9 cellular contexts compared by ENCODE assay signal in genomic region chr12:53078425-53079225, GRCh38. TPM values are rescaled to one million over a fixed set of nuclear protein-coding genes. Genes with fewer than 3 reads are reported as not detected.
DNase-seq lines count a peak whose midpoint lies in the region; ATAC-seq and TF ChIP-seq lines count a peak whose summit lies in the region.
"Had no signal": no experiment of that assay in that cellular context is flagged by ENCODE, and none has a peak within 500 bp of the region (broad histone marks: within the 10 kb centered on the region; RNA-seq: fewer than 3 reads in every experiment).

No MANE protein-coding gene starts in this region.

- peak; percentile 44 for DNase-seq in NCI-H2029 (lab: John Stamatoyannopoulos, UW)
- DNase-seq in NCI-H2029 treated with DMSO at 0.1 percent for 48 hours (lab: John Stamatoyannopoulos, UW) = no peak
- peak; percentile 51 for DNase-seq in mammary epithelial cell
- peak; percentile 33 for DNase-seq in medulla oblongata (ENCODE audit: extremely low spot score)
- DNase-seq in upper lobe of left lung = peak in 1 of 2 donors; percentile 58
- no peak for DNase-seq in KG1 (lab: John Stamatoyannopoulos, UW)

- H3K36me3 ChIP-seq in OCI-LY1 (ENCODE audit: insufficient read depth, low read length) (peaks cover 25% of the 10 kb centered on the region), mammary epithelial cell (ENCODE audit: insufficient read depth, low read length) (no peaks in the 10 kb centered on the region), upper lobe of left lung (peaks cover 0 to 35% (median 21%) of the 10 kb centered on the region in 4 donors)

- H3K27ac ChIP-seq in OCI-LY1 (ENCODE audit: low read depth, low read length, poor library complexity, severe bottlenecking) (peak overlapping the region; percentile 22), mammary epithelial cell (ENCODE audit: insufficient read depth, low read depth, low read length) (peak overlapping the region; percentile 16), upper lobe of left lung (peak overlapping the region; percentile 87 to 93 (median 91))

- no peak for TF ChIP-seq EP300 in upper lobe of left lung (IDR thresholded peaks at IDR 0.05)

- WGBS in mammary epithelial cell (ENCODE audit: low coverage, missing lambda C conversion rate) = 22% methylated on average over 9 of the region's 25 CpGs
- 35 to 46% methylated on average over 10 to 14 of the region's 25 CpGs for WGBS in upper lobe of left lung, 2 donors

- H4K20me1 ChIP-seq in OCI-LY1 (ENCODE audit: insufficient read depth, low read length) = no peaks in the 10 kb centered on the region
- H4K20me1 ChIP-seq in mammary epithelial cell (ENCODE audit: insufficient read depth, low read length) = no peaks in the 10 kb centered on the region

- no peak overlapping the region for H2AFZ ChIP-seq in OCI-LY1 (ENCODE audit: low read length)
- peak overlapping the region; percentile 83 for H2AFZ ChIP-seq in mammary epithelial cell (ENCODE audit: low read depth, low read length)

- H3K4me1 ChIP-seq in OCI-LY1 (ENCODE audit: insufficient read depth, low read length, severe bottlenecking) (peaks cover 15% of the 10 kb centered on the region), mammary epithelial cell (ENCODE audit: insufficient read depth, low read length) (peaks cover 11% of the 10 kb centered on the region), upper lobe of left lung (peaks cover 23 to 52% (median 41%) of the 10 kb centered on the region in 4 donors)

- H3F3A ChIP-seq in OCI-LY1 (ENCODE audit: insufficient read depth, low read length) = no peaks in the 10 kb centered on the region

- intact Hi-C loops in mammary epithelial cell (cut with micrococcal nuclease) = loop anchor here (1.0 kb wide), 1 partner anchor 21 kb away; no protein-coding TSS in a partner anchor

- H3K79me2 ChIP-seq in OCI-LY1 (ENCODE audit: insufficient read depth, low read length) = no peaks in the 10 kb centered on the region
- H3K79me2 ChIP-seq in mammary epithelial cell (ENCODE audit: insufficient read depth, low read length) = peaks cover 20% of the 10 kb centered on the region

- H3K27me3 ChIP-seq in OCI-LY1 (ENCODE audit: insufficient read depth, low read length) (0 out of 2 replicates have a peak, but pooled peaks cover 4% of the 10 kb centered on the region), mammary epithelial cell (ENCODE audit: insufficient read depth, low read length) (no peaks in the 10 kb centered on the region), upper lobe of left lung (no peaks in the 10 kb centered on the region)

- H3K9me3 ChIP-seq in OCI-LY1 (ENCODE audit: low read length) (no peaks in the 10 kb centered on the region), mammary epithelial cell (replicated peaks; ENCODE audit: insufficient read depth, low read length) (no peaks in the 10 kb centered on the region), upper lobe of left lung (no peaks in the 10 kb centered on the region)

- ATAC-seq in HG02678 (IDR thresholded peaks at IDR 0.05; ENCODE audit: unreplicated experiment) = peak; percentile 10
- ATAC-seq in upper lobe of left lung (ENCODE audit: low FRiP score in 2 of 2) = peak; percentile 0 to 36

- H3K9ac ChIP-seq in OCI-LY1 (ENCODE audit: low read length) (peak overlapping the region; percentile 71), mammary epithelial cell (ENCODE audit: insufficient read depth, low read length) (peak overlapping the region; percentile 1)

- TSS peak; percentile 27 for BruUV-seq in mammary epithelial cell (replicated peaks; lab: Mats Ljungman, UMichigan)

- in situ Hi-C loops in mammary epithelial cell (cut with MboI; ENCODE audit: low sequenced_read_pairs in 2 of 2) = no loop called here

- H3K4me3 ChIP-seq in OCI-LY1 (ENCODE audit: low read depth, low read length, poor library complexity, severe bottlenecking) (peak overlapping the region; percentile 73), mammary epithelial cell (replicated peaks in 1 of 3; ENCODE audit: insufficient read depth in 1 of 3, low read depth in 2 of 3, low read length in 3 of 3) (peak overlapping the region; percentile 73 to 77 (median 76)), upper lobe of left lung (peak overlapping the region; percentile 52 to 79 (median 66))

- TF ChIP-seq CTCF in OCI-LY1 (IDR thresholded peaks at IDR 0.05; ENCODE audit: low read length) (no peak), mammary epithelial cell (conservative IDR thresholded peaks at IDR 0.05 in 1 of 2, IDR thresholded peaks at IDR 0.05 in 1 of 2; ENCODE audit: extremely low read depth in 1 of 2, insufficient read depth in 1 of 2, low read depth in 1 of 2, low read length in 2 of 2) (no peak), upper lobe of left lung (IDR thresholded peaks at IDR 0.05) (peak in 2 of 6 experiments; percentile 13 to 22)

- TF ChIP-seq POLR2A in upper lobe of left lung (IDR thresholded peaks at IDR 0.05) = peak in 1 of 4 donors; percentile 13

- CTCF ChIA-PET in mammary epithelial cell (lab: Charles Lee; ENCODE audit: low non-redundant PET) = interaction anchor here (0.7 kb wide), 1 partner anchor 80 kb away, joined by 3 read pairs; no protein-coding TSS in a partner anchor

- no peaks in the 10 kb centered on the region for H3K9me2 ChIP-seq in OCI-LY1 (ENCODE audit: low read depth, low read length)

- dilution Hi-C loops in mammary epithelial cell (cut with HindIII; ENCODE audit: low sequenced_read_pairs) = loop anchor here (5.0 to 10.0 kb wide), 3 partner anchors 71 to 186 kb away; partner anchors contain the start of genes CSAD, EIF4B, ESPL1 and ZNF740

- peak overlapping the region; percentile 84 for H3K4me2 ChIP-seq in OCI-LY1 (ENCODE audit: low read length)
- peak overlapping the region; percentile 94 for H3K4me2 ChIP-seq in mammary epithelial cell (ENCODE audit: insufficient read depth, low read depth, low read length)

RNA-seq across cellular contexts. Expression of gene SPRYD3, which starts 0.6 kb away (rescaled TPM):
- total RNA-seq in mammary epithelial cell (10 to 100 TPM; 30.0 to 39.4 TPM), upper lobe of left lung (10 to 100 TPM; 34.8 to 53.3 (median 46.7) TPM)
- polyA plus RNA-seq in mammary epithelial cell = 28.0 TPM
- 85.5 TPM for polyA minus RNA-seq in mammary epithelial cell

RNA-seq across cellular contexts. Expression of gene IGFBP6, which starts 18.8 kb away (rescaled TPM):
- total RNA-seq in mammary epithelial cell (100 to 1,000 TPM in 1 of 2 donors, 10 to 100 TPM in 1; 47.7 to 125 TPM), upper lobe of left lung (100 to 1,000 TPM in 1 of 6 donors, 10 to 100 TPM in 5; 12.6 to 112 (median 48.9) TPM)
- 291 TPM for polyA plus RNA-seq in mammary epithelial cell
- 208 TPM for polyA minus RNA-seq in mammary epithelial cell

RNA-seq across cellular contexts. Expression of gene SOAT2, which starts 24.7 kb away (rescaled TPM):
- total RNA-seq in mammary epithelial cell = under 1 TPM in 1 of 2 donors, not detected in 1; 0.16 TPM
- polyA plus RNA-seq in mammary epithelial cell = 0.29 TPM
- polyA minus RNA-seq in mammary epithelial cell = not detected
- 1 to 10 TPM in 1 of 6 donors, under 1 TPM in 2, not detected in 3; 0.11 to 3.1 (median 0.13) TPM for total RNA-seq in upper lobe of left lung
- total RNA-seq: glomerular endothelial cell had no signal

RNA-seq across cellular contexts. Expression of gene TNS2, which starts 28.8 kb away (rescaled TPM):
- total RNA-seq in mammary epithelial cell (1 to 10 TPM; 3.7 to 4.2 TPM), upper lobe of left lung (100 to 1,000 TPM in 5 of 6 donors, 10 to 100 TPM in 1; 99.1 to 703 (median 197) TPM)
- polyA plus RNA-seq in mammary epithelial cell = 6.6 TPM
- polyA minus RNA-seq in mammary epithelial cell = 16.7 TPM

Comparison
In these comparisons a context has a peak if more than half of its experiments do, and no peak if none do; other contexts are left out.
1. DNase-seq: peak in NCI-H2029 (single experiment), mammary epithelial cell (single experiment) and medulla oblongata (single experiment); none in NCI-H2029 treated with DMSO at 0.1 percent for 48 hours (single experiment) and KG1 (single experiment).
2. H3K27ac ChIP-seq: peak in every context shown above with its lines; median percentile 91 in upper lobe of left lung; 22 in OCI-LY1; 16 in mammary epithelial cell.
3. Peak in every context shown above with its lines, with median percentiles within 50 percentile points of each other: H3K4me3 ChIP-seq.